In the genomic region with DNA sequence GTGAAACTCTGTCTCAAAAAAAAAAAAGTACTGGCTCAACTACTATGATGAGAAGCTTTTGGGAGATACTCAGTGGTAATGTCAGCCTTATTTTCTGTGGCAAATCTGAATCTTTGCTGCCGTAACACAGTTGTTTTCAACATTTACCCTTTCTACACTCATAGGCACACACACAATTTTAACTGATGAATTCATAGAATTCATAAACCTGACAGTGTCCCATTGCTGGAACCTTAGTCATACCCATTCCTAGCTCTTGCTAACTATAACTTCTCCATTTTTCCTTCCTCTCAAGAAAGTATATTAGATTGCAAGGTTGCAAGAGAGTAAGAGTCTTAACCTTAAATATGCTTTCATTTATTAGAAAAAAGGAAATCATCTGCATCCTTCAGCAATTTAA, we compare ENCODE assay signal across 18 cellular contexts.
DNase-seq lines count a peak whose midpoint lies in the region; ATAC-seq and TF ChIP-seq lines count a peak whose summit lies in the region.
"Had no signal": no experiment of that assay in that cellular context is flagged by ENCODE, and none has a peak within 500 bp of the region (broad histone marks: within the 10 kb centered on the region; RNA-seq: fewer than 3 reads in every experiment).

No MANE protein-coding gene starts in this region.

- H3K79me1 ChIP-seq in trophoblast cell (ENCODE audit: low read length), result peaks cover 4% of the 10 kb centered on the region

- no peak overlapping the region for H2AK5ac ChIP-seq in trophoblast cell (ENCODE audit: low read length)

- no peak overlapping the region for H2BK12ac ChIP-seq in trophoblast cell (ENCODE audit: low read length)

- H3K9ac ChIP-seq in SK-N-SH (no peak overlapping the region), trophoblast cell (ENCODE audit: low read length) (no peak overlapping the region)

- H3K27ac ChIP-seq in SK-N-SH (ENCODE audit: low read depth in 2 of 2, low read length in 1 of 2) (peak overlapping the region in 1 of 2 experiments; percentile 41; a peak in 1 of 4 replicates), trophoblast cell (ENCODE audit: low read depth, low read length) (no peak overlapping the region), aorta (ENCODE audit: low read depth in 1 of 2, low read length in 2 of 2) (no peak overlapping the region)

- WGBS in SK-N-SH (ENCODE audit: low lambda C conversion rate), result 35% methylated on average over 1 of the region's 1 CpG
- WGBS in trophoblast cell (ENCODE audit: extremely low coverage, insufficient coverage, insufficient read length), result no CpG with 5 or more reads among the region's 1 CpG
- 93 to 96% methylated on average over 1 of the region's 1 CpG for WGBS in aorta, 2 donors

- intact Hi-C loops in aorta (cut with DNase I), result no loop called here

- 0 out of 4 replicates have a peak, but pooled peaks of 1 of the 2 experiments have one; percentile 29 for TF ChIP-seq EP300 in SK-N-SH (IDR thresholded peaks at IDR 0.05; ENCODE audit: borderline replicate concordance in 1 of 2, low read depth in 1 of 2, low read length in 1 of 2)

- H3K14ac ChIP-seq in trophoblast cell (ENCODE audit: low read length), result no peak overlapping the region

- H3K27me3 Mint-ChIP-seq in HFFc6 (ENCODE audit: insufficient read depth), result peaks cover 2% of the 10 kb centered on the region

- H3K9me3 Mint-ChIP-seq in HFFc6, result peaks cover 11% of the 10 kb centered on the region

- H3K18ac ChIP-seq in trophoblast cell (ENCODE audit: low read length), result no peak overlapping the region

- no peaks in the 10 kb centered on the region for H4K20me1 ChIP-seq in SK-N-SH (ENCODE audit: insufficient read depth)

- peaks cover 18% of the 10 kb centered on the region for H3F3A ChIP-seq in SK-N-SH (replicated peaks; ENCODE audit: insufficient read depth)

- no peak overlapping the region for H3K4me3 ChIP-seq in BJ (ENCODE audit: low read depth, low read length)
- no peak overlapping the region; a peak in 1 of 4 replicates for H3K4me3 ChIP-seq in SK-N-SH (ENCODE audit: low read depth in 2 of 2, low read length in 1 of 2)
- no peak overlapping the region for H3K4me3 ChIP-seq in trophoblast cell (ENCODE audit: low read depth, low read length)
- H3K4me3 ChIP-seq in aorta (ENCODE audit: low read length in 2 of 2), result no peak overlapping the region

- H3K23ac ChIP-seq in trophoblast cell (ENCODE audit: low read length), result no peak overlapping the region

- CTCF ChIA-PET in BJ (lab: Yijun Ruan, JAX), result interaction anchor here (0.6 to 0.8 kb wide), 2 partner anchors 18 to 19 kb away, joined by 3 read pairs; no protein-coding TSS in a partner anchor
- CTCF ChIA-PET in SK-N-SH (lab: Yijun Ruan, JAX), result interaction anchor here (1.3 to 2.1 kb wide), 3 partner anchors 11 to 627 kb away, joined by 3 to 6 read pairs (median 5); no protein-coding TSS in a partner anchor

- no peak for TF ChIP-seq RAD21 in SK-N-SH (IDR thresholded peaks at IDR 0.05; ENCODE audit: low read length)

- TF ChIP-seq CTCF in BJ (IDR thresholded peaks at IDR 0.05; ENCODE audit: insufficient read depth, low read depth, low read length), result no peak
- TF ChIP-seq CTCF in HFFc6 (IDR thresholded peaks at IDR 0.05), result no peak
- no peak for TF ChIP-seq CTCF in SK-N-SH (IDR thresholded peaks at IDR 0.05)

- H2BK120ac ChIP-seq in trophoblast cell (ENCODE audit: insufficient read depth, low read length, poor library complexity), result no peak overlapping the region

- H3K9me3 ChIP-seq in SK-N-SH (no peaks in the 10 kb centered on the region), trophoblast cell (ENCODE audit: insufficient read depth, low read depth, low read length) (peaks cover 3% of the 10 kb centered on the region), aorta (ENCODE audit: control insufficient read depth, low read length) (peaks cover 4% of the 10 kb centered on the region)

- H3K4ac ChIP-seq in trophoblast cell (ENCODE audit: low read depth, low read length), result no peak overlapping the region

- H3K36me3 Mint-ChIP-seq in HFFc6 (ENCODE audit: low read depth), result no peaks in the 10 kb centered on the region

- ATAC-seq in aorta (ENCODE audit: low FRiP score) (no peak), GM21723 (IDR thresholded peaks at IDR 0.05; ENCODE audit: unreplicated experiment) (no peak)

- H3K9me2 ChIP-seq in SK-N-SH, result no peaks in the 10 kb centered on the region

- H3K4me1 ChIP-seq in SK-N-SH (ENCODE audit: control insufficient read depth in 1 of 2, insufficient read depth in 2 of 2, low read depth in 1 of 2, low read length in 1 of 2) (peaks cover 0 to 2% of the 10 kb centered on the region in 2 experiments; a peak in 2 of 4 replicates), trophoblast cell (ENCODE audit: control insufficient read depth in 1 of 2, insufficient read depth in 2 of 2, low read length in 2 of 2) (peaks cover 0 to 3% of the 10 kb centered on the region in 2 experiments), aorta (ENCODE audit: control insufficient read depth in 1 of 2, insufficient read depth in 2 of 2, low read length in 2 of 2) (no peaks in the 10 kb centered on the region)

- POLR2A ChIA-PET in BJ (lab: Charles Lee), result no interaction called here
- POLR2A ChIA-PET in SK-N-SH (lab: Yijun Ruan, JAX), result no interaction called here

- H3K79me2 ChIP-seq in SK-N-SH (ENCODE audit: insufficient read depth) (no peaks in the 10 kb centered on the region), trophoblast cell (ENCODE audit: control insufficient read depth, insufficient read depth, low read length, poor library complexity) (no peaks in the 10 kb centered on the region)

- H3K4me1 Mint-ChIP-seq in HFFc6 (ENCODE audit: low read depth), result peaks cover 59% of the 10 kb centered on the region

- H3K27me3 ChIP-seq in BJ (ENCODE audit: control insufficient read depth, insufficient read depth, low read length), result no peaks in the 10 kb centered on the region
- H3K27me3 ChIP-seq in SK-N-SH (ENCODE audit: insufficient read depth), result no peaks in the 10 kb centered on the region
- no peaks in the 10 kb centered on the region for H3K27me3 ChIP-seq in trophoblast cell (ENCODE audit: insufficient read depth, low read length)
- no peaks in the 10 kb centered on the region for H3K27me3 ChIP-seq in aorta (ENCODE audit: control insufficient read depth in 1 of 2, insufficient read depth in 2 of 2, low read length in 1 of 2)

- H4K8ac ChIP-seq in trophoblast cell (ENCODE audit: low read depth, low read length), result no peak overlapping the region

- 0 out of 2 replicates have a peak overlapping the region, but pooled peaks have one; percentile 21 for H3K4me2 ChIP-seq in SK-N-SH
- no peak overlapping the region for H3K4me2 ChIP-seq in trophoblast cell (ENCODE audit: low read length)

- H3K36me3 ChIP-seq in BJ (ENCODE audit: control insufficient read depth, insufficient read depth, low read length) (no peaks in the 10 kb centered on the region), SK-N-SH (replicated peaks in 1 of 2; ENCODE audit: control insufficient read depth in 1 of 2, insufficient read depth in 2 of 2, low read length in 1 of 2) (no peaks in the 10 kb centered on the region), trophoblast cell (ENCODE audit: control insufficient read depth in 1 of 2, insufficient read depth in 2 of 2, low read length in 2 of 2) (peaks cover 2% of the 10 kb centered on the region in 2 experiments), aorta (ENCODE audit: control insufficient read depth in 1 of 2, insufficient read depth in 2 of 2, low read length in 1 of 2) (no peaks in the 10 kb centered on the region)

- peak overlapping the region; percentile 21; the same call in 1 of the 2 replicates for H3K27ac Mint-ChIP-seq in HFFc6
- H3K27ac Mint-ChIP-seq: CD14-positive monocyte had no signal

- H3K4me3 Mint-ChIP-seq in HFFc6, result no peak overlapping the region; the same call in 1 of the 2 replicates
- H3K4me3 Mint-ChIP-seq: CD14-positive monocyte had no signal

- no peak overlapping the region for H4K12ac ChIP-seq in trophoblast cell (ENCODE audit: low read depth, low read length)

- peak; percentile 40 for DNase-seq in BJ (ENCODE audit: low read depth)
- DNase-seq in HFFc6, result peak; percentile 64
- DNase-seq in SK-N-SH, result no peak
- peak in 1 of 2 donors; percentile 56 for DNase-seq in trophoblast cell
- no peak for DNase-seq in midbrain (lab: John Stamatoyannopoulos, UW)
- no peak for DNase-seq in aorta
- DNase-seq: EL, GF-D8, GOT3, MM.1S, NCI-H1694 treated with DMSO at 0.1 percent for 48 hours, NCI-H2081 treated with DMSO at 0.1 percent for 48 hours, NCI-H2171 treated with DMSO at 0.1 percent for 48 hours, NCI-H524 treated with DMSO at 0.1 percent for 48 hours, Right ventricle myocardium superior, T-helper 2 cell had no signal

- H2BK5ac ChIP-seq in trophoblast cell (ENCODE audit: low read depth, low read length, poor library complexity), result no peak overlapping the region

- H2AFZ ChIP-seq in SK-N-SH (ENCODE audit: low read depth) (no peak overlapping the region), trophoblast cell (ENCODE audit: insufficient read depth, low read length, poor library complexity) (no peak overlapping the region)

- peak overlapping the region; percentile 17 for H4K91ac ChIP-seq in trophoblast cell (ENCODE audit: low read depth, low read length)

TF ChIP-seq in SK-N-SH, 30 proteins besides CTCF, POLR2A, EP300 and RAD21 (continues in another document):
- TF ChIP-seq MXI1 (IDR thresholded peaks at IDR 0.05; ENCODE audit: low read depth, low read length) (no peak), TAF1 (IDR thresholded peaks at IDR 0.05; ENCODE audit: borderline replicate concordance, low read depth, low read length) (no peak), CHD2 (IDR thresholded peaks at IDR 0.05; ENCODE audit: low read length, partially characterized antibody) (no peak), FOSL2 (IDR thresholded peaks at IDR 0.05; ENCODE audit: borderline replicate concordance, low read depth) (peak; percentile 42; the same call in 1 of the 2 replicates), JUND (IDR thresholded peaks at IDR 0.05) (peak; percentile 69)

Comparison
In these comparisons a context has a peak if more than half of its experiments do, and no peak if none do; other contexts are left out.
1. DNase-seq: peak in BJ (single experiment) and HFFc6 (single experiment); none in SK-N-SH (single experiment), midbrain (single experiment) and aorta (0 of 2).